In genomic region chr21:42012763-42013329, GRCh38 we compare ENCODE assay signal across 16 cellular contexts. TPM values are rescaled to one million over a fixed set of nuclear protein-coding genes. Genes with fewer than 3 reads are reported as not detected.
DNase-seq lines count a peak whose midpoint lies in the region; ATAC-seq and TF ChIP-seq lines count a peak whose summit lies in the region.
"Had no signal": no experiment of that assay in that cellular context is flagged by ENCODE, and none has a peak within 500 bp of the region (broad histone marks: within the 10 kb centered on the region; RNA-seq: fewer than 3 reads in every experiment).

No MANE protein-coding gene starts in this region.

- H3K4me3 ChIP-seq in coronary artery (no peak overlapping the region), BE2C (ENCODE audit: low read depth, low read length) (no peak overlapping the region)
- H3K4me3 ChIP-seq: breast epithelium, GM12878 had no signal

- H3K27me3 Mint-ChIP-seq in activated T-cell treated with anti-CD3 and anti-CD28 coated beads, Interleukin-2, amount 50 U/mL, for 4 hours (ENCODE audit: low read depth) = no peaks in the 10 kb centered on the region
- no peaks in the 10 kb centered on the region for H3K27me3 Mint-ChIP-seq in stimulated activated memory B cell treated with anti-CD40 and anti-IgM and Interleukin-4, amounts not matched to agents 10 μg/mL and 1 μg/mL and 100 μg/mL, for 72 hours

- peaks cover 8% of the 10 kb centered on the region for H3K4me1 Mint-ChIP-seq in activated T-cell treated with anti-CD3 and anti-CD28 coated beads, Interleukin-2, amount 50 U/mL, for 4 hours (ENCODE audit: low read depth)
- peaks cover 16% of the 10 kb centered on the region for H3K4me1 Mint-ChIP-seq in stimulated activated memory B cell treated with anti-CD40 and anti-IgM and Interleukin-4, amounts not matched to agents 10 μg/mL and 1 μg/mL and 100 μg/mL, for 72 hours

- H3K36me3 Mint-ChIP-seq in activated T-cell treated with anti-CD3 and anti-CD28 coated beads, Interleukin-2, amount 50 U/mL, for 4 hours (ENCODE audit: insufficient read depth) = no peaks in the 10 kb centered on the region
- peaks cover 22% of the 10 kb centered on the region for H3K36me3 Mint-ChIP-seq in stimulated activated memory B cell treated with anti-CD40 and anti-IgM and Interleukin-4, amounts not matched to agents 10 μg/mL and 1 μg/mL and 100 μg/mL, for 72 hours

- no peak for DNase-seq in activated T-cell treated with anti-CD3 and anti-CD28 coated beads, Interleukin-2, amount 50 U/mL, for 4 hours
- no peak for DNase-seq in activated T-cell treated with anti-CD3 and anti-CD28 coated beads, Interleukin-2, amount 50 U/mL, for 48 hours
- DNase-seq in NCI-H187 treated with DMSO at 0.1 percent for 48 hours (lab: John Stamatoyannopoulos, UW) (peak; percentile 60), coronary artery (ENCODE audit: low spot score) (peak; percentile 45), BE2C (no peak)
- DNase-seq: activated CD4-positive, CD25-positive, alpha-beta regulatory T cell; effector memory CD4-positive, alpha-beta T cell; foreskin fibroblast; SK-N-SH; stimulated activated CD4-positive, alpha-beta T cell treated with anti-CD3 and anti-CD28 coated beads, Interleukin-2, amount 100 ng/mL, for 24 hours had no signal

- no peak for ATAC-seq in activated T-cell treated with anti-CD3 and anti-CD28 coated beads, Interleukin-2, amount 50 U/mL, for 4 hours
- ATAC-seq in stimulated activated memory B cell treated with anti-CD40 and anti-IgM and Interleukin-4, amounts not matched to agents 10 μg/mL and 1 μg/mL and 100 μg/mL, for 72 hours = no peak
- no peak for ATAC-seq in GM18505 (IDR thresholded peaks at IDR 0.05; ENCODE audit: unreplicated experiment)
- no peak for ATAC-seq in HG03378 (IDR thresholded peaks at IDR 0.05; ENCODE audit: unreplicated experiment)
- ATAC-seq: GM12878 had no signal

- no peak for TF ChIP-seq POLR2A in GM18505 (IDR thresholded peaks at IDR 0.05; ENCODE audit: borderline replicate concordance, extremely low read depth, insufficient read depth, insufficient read length)

- H3K4me1 ChIP-seq in BE2C = no peaks in the 10 kb centered on the region
- H3K4me1 ChIP-seq: breast epithelium had no signal

- H3K36me3 ChIP-seq in BE2C = peaks cover under 1% of the 10 kb centered on the region; the same call in 1 of the 2 replicates
- H3K36me3 ChIP-seq: breast epithelium had no signal

- peaks cover 4% of the 10 kb centered on the region for H3K9me3 Mint-ChIP-seq in activated T-cell treated with anti-CD3 and anti-CD28 coated beads, Interleukin-2, amount 50 U/mL, for 4 hours
- peaks cover 4% of the 10 kb centered on the region for H3K9me3 Mint-ChIP-seq in stimulated activated memory B cell treated with anti-CD40 and anti-IgM and Interleukin-4, amounts not matched to agents 10 μg/mL and 1 μg/mL and 100 μg/mL, for 72 hours

- H3K9me3 ChIP-seq in BE2C = no peaks in the 10 kb centered on the region
- H3K9me3 ChIP-seq: breast epithelium, SK-N-SH had no signal

- no peak for TF ChIP-seq CTCF in coronary artery (IDR thresholded peaks at IDR 0.05)
- TF ChIP-seq CTCF in BE2C (IDR thresholded peaks at IDR 0.05; ENCODE audit: low read depth, low read length) = no peak

- no peak overlapping the region for H3K27ac ChIP-seq in coronary artery

- no peaks in the 10 kb centered on the region for H3K27me3 ChIP-seq in BE2C
- H3K27me3 ChIP-seq: breast epithelium had no signal

- no peak overlapping the region for H3K27ac Mint-ChIP-seq in stimulated activated memory B cell treated with anti-CD40 and anti-IgM and Interleukin-4, amounts not matched to agents 10 μg/mL and 1 μg/mL and 100 μg/mL, for 72 hours

- H3K4me3 Mint-ChIP-seq in activated T-cell treated with anti-CD3 and anti-CD28 coated beads, Interleukin-2, amount 50 U/mL, for 4 hours = peak overlapping the region; percentile 27
- peak overlapping the region; percentile 1 for H3K4me3 Mint-ChIP-seq in stimulated activated memory B cell treated with anti-CD40 and anti-IgM and Interleukin-4, amounts not matched to agents 10 μg/mL and 1 μg/mL and 100 μg/mL, for 72 hours

RNA-seq across cellular contexts. Expression of gene ZBTB21, which starts 2.7 kb away (rescaled TPM):
- total RNA-seq in activated T-cell treated with anti-CD3 and anti-CD28 coated beads, Interleukin-2, amount 50 U/mL, for 4 hours = 10 to 100 TPM; 25.6 to 33.7 (median 27.2) TPM
- 14.7 TPM for polyA plus RNA-seq in BE2C (2012; ENCODE audit: insufficient read depth, insufficient read length, low read depth)

RNA-seq across cellular contexts. Expression of gene UMODL1, which starts 58.3 kb away (rescaled TPM):
- total RNA-seq in activated T-cell treated with anti-CD3 and anti-CD28 coated beads, Interleukin-2, amount 50 U/mL, for 4 hours = not detected
- not detected for polyA plus RNA-seq in BE2C (2012; ENCODE audit: insufficient read depth, insufficient read length, low read depth)
- total RNA-seq: breast epithelium, renal cortical epithelial cell had no signal
- polyA plus RNA-seq: SK-N-SH had no signal

RNA-seq across cellular contexts. Expression of gene C2CD2, which starts 59.0 kb away (rescaled TPM):
- 1 to 10 TPM; 1.6 to 7.4 (median 4.3) TPM for total RNA-seq in activated T-cell treated with anti-CD3 and anti-CD28 coated beads, Interleukin-2, amount 50 U/mL, for 4 hours
- 0.40 TPM for polyA plus RNA-seq in BE2C (2012; ENCODE audit: insufficient read depth, insufficient read length, low read depth)

Comparison
In these comparisons a context has a peak if more than half of its experiments do, and no peak if none do; other contexts are left out.
1. DNase-seq: peak in NCI-H187 treated with DMSO at 0.1 percent for 48 hours (single experiment) and coronary artery (single experiment); none in activated T-cell treated with anti-CD3 and anti-CD28 coated beads, Interleukin-2, amount 50 U/mL, for 4 hours (single experiment), activated T-cell treated with anti-CD3 and anti-CD28 coated beads, Interleukin-2, amount 50 U/mL, for 48 hours (0 of 2) and BE2C (single experiment).